Comparison of ENCODE assay signal across 8 cellular contexts in genomic region chr2:19711470-19712372, GRCh38.
DNase-seq lines count a peak whose midpoint lies in the region; ATAC-seq and TF ChIP-seq lines count a peak whose summit lies in the region.

No MANE protein-coding gene starts in this region.

- DNase-seq in HFF-Myc (ENCODE audit: extremely low read depth, low read depth) (peak; percentile 97), NCI-H748 (lab: John Stamatoyannopoulos, UW; ENCODE audit: unreplicated experiment) (peak; percentile 87), fibroblast of lung (ENCODE audit: low read depth in 2 of 2) (peak; percentile 93 to 98), putamen (ENCODE audit: low spot score) (peak; percentile 26), D341Med (ENCODE audit: low spot score) (no peak)
- no peak for DNase-seq in activated T-cell treated with anti-CD3 and anti-CD28 coated beads, Interleukin-2, amount 50 U/mL, for 48 hours
- no peak for DNase-seq in activated effector memory CD4-positive, alpha-beta T cell treated with Interleukin-2 at 50 U/mL for 16 hours

- H3K4me3 ChIP-seq in HFF-Myc (replicated peaks; ENCODE audit: low read depth, low read length) (no peak overlapping the region), fibroblast of lung (replicated peaks in 1 of 4; ENCODE audit: control extremely low read depth in 1 of 4, insufficient read depth in 1 of 4, low read depth in 3 of 4, low read length in 4 of 4) (no peak overlapping the region)

- TF ChIP-seq CTCF in HFF-Myc (IDR thresholded peaks at IDR 0.05; ENCODE audit: low read depth, low read length, missing control alignments) = no peak
- no peak for TF ChIP-seq CTCF in fibroblast of lung (conservative IDR thresholded peaks at IDR 0.05 in 1 of 2, IDR thresholded peaks at IDR 0.05 in 1 of 2; ENCODE audit: low read depth in 1 of 2, low read length in 2 of 2)

- no peaks in the 10 kb centered on the region for H3K79me2 ChIP-seq in fibroblast of lung (ENCODE audit: control insufficient read depth, insufficient read depth, low read length)

- no peak for ATAC-seq in HG03039 (IDR thresholded peaks at IDR 0.05; ENCODE audit: unreplicated experiment)

- no peaks in the 10 kb centered on the region for H3K27me3 ChIP-seq in fibroblast of lung (ENCODE audit: control insufficient read depth, insufficient read depth, low read length)

- H3K9me3 ChIP-seq in fibroblast of lung (ENCODE audit: control insufficient read depth, insufficient read depth, low read depth, low read length) = no peaks in the 10 kb centered on the region

- no peaks in the 10 kb centered on the region for H4K20me1 ChIP-seq in fibroblast of lung (ENCODE audit: control insufficient read depth, extremely low read depth, insufficient read depth, low read length)

- H3K4me2 ChIP-seq in fibroblast of lung (ENCODE audit: extremely low read depth, insufficient read depth, low read length) = peak overlapping the region; percentile 48

- peak overlapping the region; percentile 65 for H3K27ac ChIP-seq in fibroblast of lung (ENCODE audit: insufficient read depth, low read length)

- no peak overlapping the region for H3K9ac ChIP-seq in fibroblast of lung (ENCODE audit: insufficient read depth, low read length)

- no peaks in the 10 kb centered on the region for H3K4me1 ChIP-seq in fibroblast of lung (ENCODE audit: control insufficient read depth, extremely low read depth, insufficient read depth, low read length)

- no peaks in the 10 kb centered on the region for H3K36me3 ChIP-seq in fibroblast of lung (ENCODE audit: control insufficient read depth, insufficient read depth, low read length)

- no peak overlapping the region for H2AFZ ChIP-seq in fibroblast of lung (ENCODE audit: low read length)

Comparison
In these comparisons a context has a peak if more than half of its experiments do, and no peak if none do; other contexts are left out.
1. DNase-seq: peak in HFF-Myc (single experiment), NCI-H748 (single experiment), fibroblast of lung (2 of 2) and putamen (single experiment); none in D341Med (single experiment), activated T-cell treated with anti-CD3 and anti-CD28 coated beads, Interleukin-2, amount 50 U/mL, for 48 hours (0 of 2) and activated effector memory CD4-positive, alpha-beta T cell treated with Interleukin-2 at 50 U/mL for 16 hours (single experiment).